In genomic region chr14:42391146-42391821, GRCh38 we compare ENCODE assay signal across 14 cellular contexts.
DNase-seq lines count a peak whose midpoint lies in the region; ATAC-seq and TF ChIP-seq lines count a peak whose summit lies in the region.
"Had no signal": no experiment of that assay in that cellular context is flagged by ENCODE, and none has a peak within 500 bp of the region (broad histone marks: within the 10 kb centered on the region; RNA-seq: fewer than 3 reads in every experiment).

No MANE protein-coding gene starts in this region.

- ATAC-seq in GM18519 (IDR thresholded peaks at IDR 0.05; ENCODE audit: low FRiP score, unreplicated experiment): peak; percentile 88
- ATAC-seq in GM21390 (IDR thresholded peaks at IDR 0.05; ENCODE audit: unreplicated experiment): peak; percentile 89
- peak; percentile 72 for ATAC-seq in HG03045 (IDR thresholded peaks at IDR 0.05; ENCODE audit: unreplicated experiment)
- ATAC-seq: left ventricle myocardium superior, natural killer cell had no signal

- no peak overlapping the region for H3K27ac Mint-ChIP-seq in osteocyte (ENCODE audit: unreplicated experiment)
- H3K27ac Mint-ChIP-seq: activated naive CD8-positive, alpha-beta T cell treated with anti-CD3 and anti-CD28 coated beads, Interleukin-2, amount 10 ng/mL, durations not matched to agents 7 days and 5 days; natural killer cell had no signal

- DNase-seq in NCI-H1694 (lab: John Stamatoyannopoulos, UW): peak; percentile 31
- no peak for DNase-seq in AG20443 (ENCODE audit: low spot score)
- DNase-seq in NCI-H2227 treated with DMSO at 0.1 percent for 48 hours (lab: John Stamatoyannopoulos, UW): no peak
- DNase-seq in NK-92 treated with Interleukin-12 subunit alpha and Interleukin-12 subunit beta, amount 100 ng/mL, for 24 hours (lab: John Stamatoyannopoulos, UW): no peak
- DNase-seq in osteocyte (ENCODE audit: extremely low spot score, unreplicated experiment): no peak
- DNase-seq: activated naive CD8-positive, alpha-beta T cell treated with anti-CD3 and anti-CD28 coated beads, Interleukin-2, amount 10 ng/mL, durations not matched to agents 7 days and 5 days; esophagus squamous epithelium; left ventricle myocardium superior; natural killer cell; SK-N-SH; stimulated activated CD4-positive, alpha-beta T cell treated with anti-CD3 and anti-CD28 coated beads, Interleukin-2, amount 100 ng/mL, for 48 hours had no signal

- no peaks in the 10 kb centered on the region for H3K36me3 Mint-ChIP-seq in osteocyte (ENCODE audit: unreplicated experiment)
- H3K36me3 Mint-ChIP-seq: activated naive CD8-positive, alpha-beta T cell treated with anti-CD3 and anti-CD28 coated beads, Interleukin-2, amount 10 ng/mL, durations not matched to agents 7 days and 5 days; natural killer cell had no signal

- no peak overlapping the region for H3K4me3 Mint-ChIP-seq in osteocyte (ENCODE audit: unreplicated experiment)
- H3K4me3 Mint-ChIP-seq: activated naive CD8-positive, alpha-beta T cell treated with anti-CD3 and anti-CD28 coated beads, Interleukin-2, amount 10 ng/mL, durations not matched to agents 7 days and 5 days; natural killer cell had no signal

- H3K9me3 Mint-ChIP-seq in osteocyte (ENCODE audit: unreplicated experiment): no peaks in the 10 kb centered on the region

- H3K27me3 Mint-ChIP-seq in osteocyte (ENCODE audit: unreplicated experiment): no peaks in the 10 kb centered on the region
- H3K27me3 Mint-ChIP-seq: activated naive CD8-positive, alpha-beta T cell treated with anti-CD3 and anti-CD28 coated beads, Interleukin-2, amount 10 ng/mL, durations not matched to agents 7 days and 5 days had no signal

- H3K4me1 Mint-ChIP-seq in osteocyte (ENCODE audit: unreplicated experiment): no peaks in the 10 kb centered on the region
- H3K4me1 Mint-ChIP-seq: activated naive CD8-positive, alpha-beta T cell treated with anti-CD3 and anti-CD28 coated beads, Interleukin-2, amount 10 ng/mL, durations not matched to agents 7 days and 5 days; natural killer cell had no signal

- no peak for TF ChIP-seq CTCF in osteocyte (IDR thresholded peaks at IDR 0.05)
